In genomic region chr1:167631987-167632680, GRCh38 we compare ENCODE assay signal across 10 cellular contexts. TPM values are rescaled to one million over a fixed set of nuclear protein-coding genes. Genes with fewer than 3 reads are reported as not detected.
DNase-seq lines count a peak whose midpoint lies in the region; ATAC-seq and FAIRE-seq lines count a peak whose summit lies in the region.
"Had no signal": no experiment of that assay in that cellular context is flagged by ENCODE, and none has a peak within 500 bp of the region (broad histone marks: within the 10 kb centered on the region; RNA-seq: fewer than 3 reads in every experiment).

No MANE protein-coding gene starts in this region.

- H3K4me3 ChIP-seq in small intestine (ENCODE audit: low read depth in 1 of 2, low read length in 2 of 2): peak overlapping the region; percentile 73 to 81

- peaks cover 0 to 18% of the 10 kb centered on the region in 2 donors for H3K4me1 ChIP-seq in small intestine (ENCODE audit: control insufficient read depth in 2 of 2, insufficient read depth in 1 of 2, low read depth in 1 of 2, low read length in 1 of 2)

- no peaks in the 10 kb centered on the region for H3K9me3 ChIP-seq in small intestine (ENCODE audit: control insufficient read depth, low read depth)

- H3K27ac ChIP-seq in cingulate gyrus (ENCODE audit: low read depth, low read length) (peak overlapping the region; percentile 47), small intestine (ENCODE audit: low read depth in 1 of 2, low read length in 1 of 2) (peak overlapping the region in 1 of 2 donors; percentile 97)
- H3K27ac ChIP-seq: VCaP had no signal

- peaks cover 0 to 3% of the 10 kb centered on the region in 2 donors for H3K36me3 ChIP-seq in small intestine (ENCODE audit: control insufficient read depth in 2 of 2, insufficient read depth in 2 of 2, low read length in 2 of 2)

- FAIRE-seq in small intestine (lab: Jason Lieb, UNC): no peak
- FAIRE-seq: H1 had no signal

- ATAC-seq in GM18511 (IDR thresholded peaks at IDR 0.05; ENCODE audit: unreplicated experiment): peak; percentile 26
- no peak for ATAC-seq in HG03108 (IDR thresholded peaks at IDR 0.05; ENCODE audit: unreplicated experiment)
- ATAC-seq in HG03159 (IDR thresholded peaks at IDR 0.05; ENCODE audit: unreplicated experiment): no peak

- no peaks in the 10 kb centered on the region for H3K27me3 ChIP-seq in small intestine (ENCODE audit: control insufficient read depth in 2 of 2, insufficient read depth in 2 of 2, low read length in 2 of 2)

- WGBS in small intestine, 3 donors: 58 to 74% (median 70%) methylated on average over 5 of the region's 5 CpGs

- DNase-seq in NOMO-1 (lab: John Stamatoyannopoulos, UW; ENCODE audit: unreplicated experiment in 2 of 2) (peak; percentile 69 to 92), small intestine (peak; percentile 18), AG08395 (ENCODE audit: low spot score) (no peak), GM19238 (ENCODE audit: insufficient read length, low spot score) (no peak)

RNA-seq across cellular contexts. Expression of gene RCSD1, which starts 2.1 kb away (rescaled TPM):
- 10 to 100 TPM in 1 of 3 donors, 1 to 10 TPM in 2; 2.0 to 14.1 (median 9.1) TPM for polyA plus RNA-seq in small intestine

Comparison
In these comparisons a context has a peak if more than half of its experiments do, and no peak if none do; other contexts are left out.
1. DNase-seq: peak in NOMO-1 (2 of 2) and small intestine (single experiment); none in AG08395 (single experiment) and GM19238 (single experiment).